In the genomic region with DNA sequence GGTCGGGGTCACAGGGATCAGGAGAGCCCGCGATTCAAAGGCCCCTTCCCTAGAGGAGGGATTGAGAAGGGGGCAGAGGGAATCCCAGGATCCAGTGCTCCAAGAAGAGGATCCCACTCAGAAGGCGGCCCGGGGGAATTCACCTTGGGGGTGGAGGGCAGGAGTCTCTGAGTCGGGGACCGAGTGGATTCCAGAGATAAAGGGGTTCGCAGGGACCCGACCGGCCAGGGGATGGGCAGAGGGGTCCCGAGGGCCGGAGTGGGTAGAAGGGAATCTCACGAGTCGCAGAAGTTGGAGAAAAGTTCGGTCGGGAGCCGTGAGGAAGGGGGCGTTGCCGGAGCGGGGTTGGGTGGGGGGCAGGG, we compare ENCODE assay signal across 8 cellular contexts. TPM values are rescaled to one million over a fixed set of nuclear protein-coding genes. Genes with fewer than 3 reads are reported as not detected.
DNase-seq lines count a peak whose midpoint lies in the region; ATAC-seq and TF ChIP-seq lines count a peak whose summit lies in the region.

No MANE protein-coding gene starts in this region.

- peaks cover 38% of the 10 kb centered on the region for H3K4me1 Mint-ChIP-seq in activated T-helper 1 cell treated with anti-CD3 and anti-CD28 coated beads, Interleukin-12 subunit alpha, Interleukin-12 subunit beta, Interleukin-2, Interleukin-4 antibody, amounts not matched to agents 30 ng/mL and 10 ng/mL and 1 ng/mL, durations not matched to agents 14 hours and 24 hours and 36 hours (ENCODE audit: low read depth)
- H3K4me1 Mint-ChIP-seq in stimulated activated naive B cell treated with anti-CD40 and anti-IgM and Interleukin-4, amounts not matched to agents 10 μg/mL and 1 μg/mL and 100 μg/mL, for 72 hours, result peaks cover 42 to 79% of the 10 kb centered on the region in 2 donors

- TF ChIP-seq CTCF in HFF-Myc (IDR thresholded peaks at IDR 0.05; ENCODE audit: low read depth, low read length, missing control alignments), result no peak

- H3K27me3 Mint-ChIP-seq in activated T-helper 1 cell treated with anti-CD3 and anti-CD28 coated beads, Interleukin-12 subunit alpha, Interleukin-12 subunit beta, Interleukin-2, Interleukin-4 antibody, amounts not matched to agents 30 ng/mL and 10 ng/mL and 1 ng/mL, durations not matched to agents 14 hours and 24 hours and 36 hours (ENCODE audit: insufficient read depth), result no peaks in the 10 kb centered on the region
- no peaks in the 10 kb centered on the region for H3K27me3 Mint-ChIP-seq in stimulated activated naive B cell treated with anti-CD40 and anti-IgM and Interleukin-4, amounts not matched to agents 10 μg/mL and 1 μg/mL and 100 μg/mL, for 72 hours

- H3K4me1 ChIP-seq in iPS DF 6.9 (ENCODE audit: control insufficient read depth, insufficient read depth, low read length), result peaks cover 1% of the 10 kb centered on the region; the same call in 1 of the 2 replicates

- H3K27me3 ChIP-seq in iPS DF 6.9 (ENCODE audit: control insufficient read depth, insufficient read depth, low read length), result no peaks in the 10 kb centered on the region

- H3K9me3 ChIP-seq in iPS DF 6.9 (ENCODE audit: control insufficient read depth, insufficient read depth, low read length), result no peaks in the 10 kb centered on the region

- H3K4me3 ChIP-seq in HFF-Myc (replicated peaks; ENCODE audit: low read depth, low read length), result peak overlapping the region; percentile 76
- peak overlapping the region; percentile 87; the same call in 1 of the 2 replicates for H3K4me3 ChIP-seq in iPS DF 6.9 (ENCODE audit: low read length)

- H3K36me3 Mint-ChIP-seq in activated T-helper 1 cell treated with anti-CD3 and anti-CD28 coated beads, Interleukin-12 subunit alpha, Interleukin-12 subunit beta, Interleukin-2, Interleukin-4 antibody, amounts not matched to agents 30 ng/mL and 10 ng/mL and 1 ng/mL, durations not matched to agents 14 hours and 24 hours and 36 hours (ENCODE audit: low read depth), result peaks cover 19% of the 10 kb centered on the region
- peaks cover 29 to 55% of the 10 kb centered on the region in 2 donors for H3K36me3 Mint-ChIP-seq in stimulated activated naive B cell treated with anti-CD40 and anti-IgM and Interleukin-4, amounts not matched to agents 10 μg/mL and 1 μg/mL and 100 μg/mL, for 72 hours

- no peak for DNase-seq in HFF-Myc (ENCODE audit: extremely low read depth, low read depth)
- DNase-seq in activated T-helper 1 cell treated with anti-CD3 and anti-CD28 coated beads, Interleukin-12 subunit alpha, Interleukin-12 subunit beta, Interleukin-2, Interleukin-4 antibody, amounts not matched to agents 30 ng/mL and 10 ng/mL and 1 ng/mL, durations not matched to agents 14 hours and 24 hours and 36 hours (ENCODE audit: low spot score), result no peak
- no peak for DNase-seq in iPS DF 6.9 (ENCODE audit: low read depth, low spot score)
- no peak for DNase-seq in stimulated activated naive B cell treated with anti-CD40 and anti-IgM and Interleukin-4, amounts not matched to agents 10 μg/mL and 1 μg/mL and 100 μg/mL, for 72 hours
- DNase-seq in DMS114 treated with DMSO at 0.1 percent for 48 hours (lab: John Stamatoyannopoulos, UW; ENCODE audit: unreplicated experiment), result no peak
- DNase-seq in SHP77 treated with DMSO at 0.1 percent for 48 hours (lab: John Stamatoyannopoulos, UW), result no peak

- no peak overlapping the region for H3K27ac ChIP-seq in iPS DF 6.9 (ENCODE audit: low read length)

- H3K36me3 ChIP-seq in iPS DF 6.9 (ENCODE audit: control insufficient read depth, insufficient read depth, low read length), result peaks cover 13% of the 10 kb centered on the region

- no peak for ATAC-seq in stimulated activated naive B cell treated with anti-CD40 and anti-IgM and Interleukin-4, amounts not matched to agents 10 μg/mL and 1 μg/mL and 100 μg/mL, for 72 hours (replicated peaks)
- no peak for ATAC-seq in GM21529 (IDR thresholded peaks at IDR 0.05; ENCODE audit: unreplicated experiment)
- ATAC-seq in HG03571 (IDR thresholded peaks at IDR 0.05; ENCODE audit: unreplicated experiment), result no peak

- H3K4me3 Mint-ChIP-seq in activated T-helper 1 cell treated with anti-CD3 and anti-CD28 coated beads, Interleukin-12 subunit alpha, Interleukin-12 subunit beta, Interleukin-2, Interleukin-4 antibody, amounts not matched to agents 30 ng/mL and 10 ng/mL and 1 ng/mL, durations not matched to agents 14 hours and 24 hours and 36 hours, result peak overlapping the region; percentile 93
- H3K4me3 Mint-ChIP-seq in stimulated activated naive B cell treated with anti-CD40 and anti-IgM and Interleukin-4, amounts not matched to agents 10 μg/mL and 1 μg/mL and 100 μg/mL, for 72 hours, result peak overlapping the region; percentile 91 to 95

- WGBS in iPS DF 6.9 (ENCODE audit: insufficient coverage, insufficient read length), result no CpG with 5 or more reads among the region's 20 CpGs

- no peaks in the 10 kb centered on the region for H3K9me3 Mint-ChIP-seq in activated T-helper 1 cell treated with anti-CD3 and anti-CD28 coated beads, Interleukin-12 subunit alpha, Interleukin-12 subunit beta, Interleukin-2, Interleukin-4 antibody, amounts not matched to agents 30 ng/mL and 10 ng/mL and 1 ng/mL, durations not matched to agents 14 hours and 24 hours and 36 hours
- H3K9me3 Mint-ChIP-seq in stimulated activated naive B cell treated with anti-CD40 and anti-IgM and Interleukin-4, amounts not matched to agents 10 μg/mL and 1 μg/mL and 100 μg/mL, for 72 hours, result no peaks in the 10 kb centered on the region

- intact Hi-C loops in activated T-helper 1 cell treated with anti-CD3 and anti-CD28 coated beads, Interleukin-12 subunit alpha, Interleukin-12 subunit beta, Interleukin-2, Interleukin-4 antibody, amounts not matched to agents 30 ng/mL and 10 ng/mL and 1 ng/mL, durations not matched to agents 14 hours and 24 hours and 36 hours (cut with micrococcal nuclease), result loop anchor here (1.0 to 2.0 kb wide), 6 partner anchors 12 to 144 kb away; a partner anchor contains a TSS

- H3K27ac Mint-ChIP-seq in activated T-helper 1 cell treated with anti-CD3 and anti-CD28 coated beads, Interleukin-12 subunit alpha, Interleukin-12 subunit beta, Interleukin-2, Interleukin-4 antibody, amounts not matched to agents 30 ng/mL and 10 ng/mL and 1 ng/mL, durations not matched to agents 14 hours and 24 hours and 36 hours, result peak overlapping the region; percentile 89
- peak overlapping the region; percentile 89 for H3K27ac Mint-ChIP-seq in stimulated activated naive B cell treated with anti-CD40 and anti-IgM and Interleukin-4, amounts not matched to agents 10 μg/mL and 1 μg/mL and 100 μg/mL, for 72 hours

RNA-seq across cellular contexts. Expression of a gene that starts 0.3 kb away (rescaled TPM):
- 88.6 and 92.9 TPM in 2 replicates for total RNA-seq in activated T-helper 1 cell treated with anti-CD3 and anti-CD28 coated beads, Interleukin-12 subunit alpha, Interleukin-12 subunit beta, Interleukin-2, Interleukin-4 antibody, amounts not matched to agents 30 ng/mL and 10 ng/mL and 1 ng/mL, durations not matched to agents 14 hours and 24 hours and 36 hours

RNA-seq across cellular contexts. Expression of a gene that starts 29.2 kb away (rescaled TPM):
- total RNA-seq in activated T-helper 1 cell treated with anti-CD3 and anti-CD28 coated beads, Interleukin-12 subunit alpha, Interleukin-12 subunit beta, Interleukin-2, Interleukin-4 antibody, amounts not matched to agents 30 ng/mL and 10 ng/mL and 1 ng/mL, durations not matched to agents 14 hours and 24 hours and 36 hours, result 25.1 and 26.6 TPM in 2 replicates

RNA-seq across cellular contexts. Expression of a gene that starts 29.6 kb away (rescaled TPM):
- 106 and 116 TPM in 2 replicates for total RNA-seq in activated T-helper 1 cell treated with anti-CD3 and anti-CD28 coated beads, Interleukin-12 subunit alpha, Interleukin-12 subunit beta, Interleukin-2, Interleukin-4 antibody, amounts not matched to agents 30 ng/mL and 10 ng/mL and 1 ng/mL, durations not matched to agents 14 hours and 24 hours and 36 hours

RNA-seq across cellular contexts. Expression of a gene that starts 55.7 kb away (rescaled TPM):
- total RNA-seq in activated T-helper 1 cell treated with anti-CD3 and anti-CD28 coated beads, Interleukin-12 subunit alpha, Interleukin-12 subunit beta, Interleukin-2, Interleukin-4 antibody, amounts not matched to agents 30 ng/mL and 10 ng/mL and 1 ng/mL, durations not matched to agents 14 hours and 24 hours and 36 hours, result 4.3 and 5.7 TPM in 2 replicates
